Comparison of ENCODE assay signal across 25 cellular contexts in the genomic region with DNA sequence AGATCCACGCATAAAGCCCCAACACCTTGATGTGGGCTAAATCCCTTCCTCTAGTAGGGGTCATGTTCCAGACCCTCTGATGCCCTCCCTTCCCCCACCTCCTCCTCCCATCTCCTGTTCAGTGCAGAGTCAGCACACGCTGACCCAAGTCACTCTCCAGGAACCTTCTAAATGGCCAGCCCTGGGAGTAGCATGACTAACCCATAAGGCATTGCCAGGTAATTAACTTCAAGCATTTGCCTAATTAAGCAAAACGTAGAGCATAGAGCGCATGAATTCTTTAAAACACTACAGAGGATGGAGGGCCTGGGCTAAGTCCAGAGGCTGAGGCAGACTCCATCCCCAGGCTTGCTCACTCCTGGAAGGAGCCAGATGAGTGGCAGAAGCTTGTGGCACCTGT.
"Had no signal": no experiment of that assay in that cellular context is flagged by ENCODE, and none has a peak within 500 bp of the region (broad histone marks: within the 10 kb centered on the region; RNA-seq: fewer than 3 reads in every experiment).

No MANE protein-coding gene starts in this region.

- DNase-seq: hypothalamus; immature natural killer cell; left ventricle myocardium inferior; naive B cell; natural killer cell; nephron progenitor cell; ovary; right cardiac atrium; spleen; stimulated activated CD4-positive, alpha-beta T cell treated with anti-CD3 and anti-CD28 coated beads, Interleukin-1b, Interleukin-23, amount 100 ng/mL, for 48 hours; stimulated activated CD4-positive, alpha-beta T cell treated with anti-CD3 and anti-CD28 coated beads, Interleukin-2, amount 100 ng/mL, for 48 hours; stimulated activated CD4-positive, alpha-beta T cell treated with anti-CD3 and anti-CD28 coated beads, Interleukin-4, amount 100 ng/mL, for 4 hours; stimulated activated CD8-positive, alpha-beta memory T cell treated with anti-CD3 and anti-CD28 coated beads, Interleukin-4, amount 100 ng/mL, for 48 hours; stimulated activated naive CD4-positive, alpha-beta T cell treated with Interleukin-2 at 50 U/mL for 16 hours; stimulated activated naive CD8-positive, alpha-beta T cell treated with anti-CD3 and anti-CD28 coated beads, Interleukin-15, amount 100 ng/mL, for 72 hours; substantia nigra; upper lobe of left lung had no signal

- H3K4me3 ChIP-seq: left ventricle myocardium inferior, lung, neural progenitor cell, ovary, skin epidermis, spleen, tibial nerve, upper lobe of left lung, vagina had no signal

- H3K9ac ChIP-seq: neural progenitor cell had no signal

- H3K36me3 ChIP-seq: left ventricle myocardium inferior, neural progenitor cell, neutrophil, ovary, spleen, tibial nerve, upper lobe of left lung, vagina had no signal

- H2AFZ ChIP-seq: neural progenitor cell had no signal

- H3K9me3 ChIP-seq: neutrophil, ovary, vagina had no signal

- H3K4me2 ChIP-seq: neural progenitor cell had no signal

- H3K4me1 ChIP-seq: left ventricle myocardium inferior, neural progenitor cell, spleen, tibial nerve, upper lobe of left lung, vagina had no signal

- H3K27ac ChIP-seq: left ventricle myocardium inferior, neural progenitor cell, neutrophil, ovary, skin epidermis, spleen, tibial nerve, upper lobe of left lung, vagina had no signal

- ATAC-seq: natural killer cell; right cardiac atrium; sciatic nerve; stimulated activated memory B cell treated with anti-CD40 and anti-IgM and Interleukin-4, amounts not matched to agents 10 μg/mL and 1 μg/mL and 100 μg/mL, for 72 hours; stimulated activated naive CD8-positive, alpha-beta T cell treated with anti-CD3 and anti-CD28 coated beads, Interleukin-15, amount 100 ng/mL, for 72 hours had no signal

- H3K27me3 ChIP-seq: neural progenitor cell, ovary, tibial nerve, upper lobe of left lung, vagina had no signal
